Comparison of ENCODE assay signal across 24 cellular contexts in genomic region chr4:158292156-158292555, GRCh38.
A peak's percentile ranks its signal among the peaks of the same experiment; 100 is the strongest.
DNase-seq lines count a peak whose midpoint lies in the region; ATAC-seq, FAIRE-seq and TF ChIP-seq lines count a peak whose summit lies in the region.
"Had no signal": no experiment of that assay in that cellular context is flagged by ENCODE, and none has a peak within 500 bp of the region (broad histone marks: within the 10 kb centered on the region; RNA-seq: fewer than 3 reads in every experiment).

No MANE protein-coding gene starts in this region.

- CTCF ChIA-PET in MCF 10A (lab: Yijun Ruan, JAX), result no interaction called here
- CTCF ChIA-PET in A549 (lab: Yijun Ruan, JAX), result interaction anchor here (0.8 kb wide), 1 partner anchor 34 kb away, joined by 3 read pairs; no protein-coding TSS in a partner anchor

- H3K36me3 Mint-ChIP-seq in MCF 10A (ENCODE audit: insufficient read depth, unreplicated experiment), result no peaks in the 10 kb centered on the region
- H3K36me3 Mint-ChIP-seq: CD14-positive monocyte; CD4-positive, CD25-positive, alpha-beta regulatory T cell; CD8-positive, alpha-beta memory T cell had no signal

- no peak for FAIRE-seq in A549 (lab: Jason Lieb, UNC)
- FAIRE-seq: GM12878, GM12892, GM18507 had no signal

- TF ChIP-seq CTCF in MCF 10A (IDR thresholded peaks at IDR 0.05; ENCODE audit: unreplicated experiment), result no peak
- TF ChIP-seq CTCF in breast epithelium (IDR thresholded peaks at IDR 0.05), result no peak
- no peak for TF ChIP-seq CTCF in A549 (IDR thresholded peaks at IDR 0.05)
- TF ChIP-seq CTCF in upper lobe of right lung (IDR thresholded peaks at IDR 0.05), result no peak

- no peak for TF ChIP-seq RAD21 in A549 (conservative IDR thresholded peaks at IDR 0.05 in 1 of 2, IDR thresholded peaks at IDR 0.05 in 1 of 2)

- H3K4me2 ChIP-seq in A549, result peak overlapping the region; percentile 36; the same call in 1 of the 3 replicates
- H3K4me2 ChIP-seq: BLaER1 had no signal

- H3K9me3 ChIP-seq in breast epithelium (peaks cover 7 to 15% of the 10 kb centered on the region in 2 donors), A549 (no peaks in the 10 kb centered on the region), upper lobe of right lung (no peaks in the 10 kb centered on the region)
- H3K9me3 ChIP-seq: BE2C had no signal

- H3K27me3 ChIP-seq in breast epithelium (no peaks in the 10 kb centered on the region), upper lobe of right lung (no peaks in the 10 kb centered on the region)
- H3K27me3 ChIP-seq: BE2C, BLaER1 had no signal

- no peak overlapping the region for H3K27ac ChIP-seq in breast epithelium
- peak overlapping the region; percentile 66 to 73 for H3K27ac ChIP-seq in A549
- H3K27ac ChIP-seq in upper lobe of right lung, result no peak overlapping the region
- H3K27ac ChIP-seq: 22Rv1, BLaER1 had no signal

- no TSS peak for BruUV-seq in MCF 10A (replicated peaks; lab: Mats Ljungman, UMichigan)

- TF ChIP-seq POLR2A in breast epithelium (IDR thresholded peaks at IDR 0.05) (no peak), A549 (IDR thresholded peaks at IDR 0.05; ENCODE audit: low read length) (no peak)

- H3K4me1 Mint-ChIP-seq in MCF 10A (ENCODE audit: insufficient read depth, unreplicated experiment), result peaks cover 10% of the 10 kb centered on the region
- H3K4me1 Mint-ChIP-seq: CD14-positive monocyte; CD4-positive, alpha-beta memory T cell; CD4-positive, CD25-positive, alpha-beta regulatory T cell; CD8-positive, alpha-beta memory T cell had no signal

- H3K27me3 Mint-ChIP-seq in MCF 10A (ENCODE audit: insufficient read depth, unreplicated experiment), result no peaks in the 10 kb centered on the region
- H3K27me3 Mint-ChIP-seq: CD4-positive, alpha-beta memory T cell; CD4-positive, CD25-positive, alpha-beta regulatory T cell; CD8-positive, alpha-beta memory T cell had no signal

- WGBS in A549 (ENCODE audit: missing lambda C conversion rate), result 54% methylated on average over 3 of the region's 3 CpGs

- H3K9me3 Mint-ChIP-seq in MCF 10A (ENCODE audit: unreplicated experiment), result peaks cover 13% of the 10 kb centered on the region

- no peak overlapping the region for H3K4me3 Mint-ChIP-seq in MCF 10A (ENCODE audit: unreplicated experiment)
- H3K4me3 Mint-ChIP-seq: CD14-positive monocyte; CD4-positive, alpha-beta memory T cell; CD4-positive, CD25-positive, alpha-beta regulatory T cell; CD8-positive, alpha-beta memory T cell had no signal

- POLR2A ChIA-PET in MCF 10A (lab: Yijun Ruan, JAX) (interaction anchor here (0.7 kb wide), 1 partner anchor 10 kb away, joined by 3 read pairs; no protein-coding TSS in a partner anchor), A549 (lab: Yijun Ruan, JAX) (no interaction called here)

- H3K4me3 ChIP-seq in breast epithelium (no peak overlapping the region), A549 (no peak overlapping the region), upper lobe of right lung (no peak overlapping the region)
- H3K4me3 ChIP-seq: BLaER1, GM12878 had no signal

- DNase-seq in MCF 10A (ENCODE audit: unreplicated experiment) (no peak), breast epithelium (ENCODE audit: low spot score in 2 of 2) (no peak), A549 (ENCODE audit: low read depth in 1 of 2, low spot score in 1 of 2) (no peak), upper lobe of right lung (peak; percentile 37)
- DNase-seq in stimulated activated naive CD4-positive, alpha-beta T cell (lab: John Stamatoyannopoulos, UW), result no peak
- DNase-seq: ACHN; BE2C; C1 segment of cervical spinal cord; CD4-positive, alpha-beta memory T cell; CD4-positive, CD25-positive, alpha-beta regulatory T cell; CD8-positive, alpha-beta memory T cell; COR-L47; DMS 273 treated with DMSO at 0.1 percent for 48 hours; DMS153; DMS79; DND-41; EL; GDM1 had no signal

- ATAC-seq in A549 (no peak), upper lobe of right lung (no peak)
- ATAC-seq: GM12878 had no signal

- intact Hi-C loops in MCF 10A (cut with micrococcal nuclease) (no loop called here), breast epithelium (cut with DNase I; ENCODE audit: low total_unique reads) (no loop called here), upper lobe of right lung (cut with DNase I) (no loop called here)

- TF ChIP-seq EP300 in A549 (IDR thresholded peaks at IDR 0.05), result no peak

- no peaks in the 10 kb centered on the region for H3K4me1 ChIP-seq in breast epithelium
- H3K4me1 ChIP-seq in A549, result peaks cover 13% of the 10 kb centered on the region
- H3K4me1 ChIP-seq in upper lobe of right lung, result no peaks in the 10 kb centered on the region
- H3K4me1 ChIP-seq: BE2C, BLaER1 had no signal

- H3K27ac Mint-ChIP-seq in MCF 10A (ENCODE audit: low read depth, unreplicated experiment), result peak overlapping the region; percentile 9
- H3K27ac Mint-ChIP-seq: CD4-positive, alpha-beta memory T cell; CD4-positive, CD25-positive, alpha-beta regulatory T cell; CD8-positive, alpha-beta memory T cell had no signal

- H3K36me3 ChIP-seq in breast epithelium (no peaks in the 10 kb centered on the region), upper lobe of right lung (no peaks in the 10 kb centered on the region)
- H3K36me3 ChIP-seq: BE2C, BLaER1 had no signal

TF ChIP-seq in A549, 52 proteins besides CTCF, POLR2A, EP300 and RAD21:
- TF ChIP-seq SMC3 (IDR thresholded peaks at IDR 0.05) (no peak), MAFK (IDR thresholded peaks at IDR 0.05; ENCODE audit: partially characterized antibody) (no peak), NPAS2 (CRISPR knock-in tag; IDR thresholded peaks at IDR 0.05; ENCODE audit: borderline replicate concordance) (no peak), HOXA7 (CRISPR knock-in tag; IDR thresholded peaks at IDR 0.05) (no peak), KDM5A (IDR thresholded peaks at IDR 0.05) (no peak), POLR2AphosphoS2 (conservative IDR thresholded peaks at IDR 0.05; ENCODE audit: low read length) (no peak), GATA3 (IDR thresholded peaks at IDR 0.05; ENCODE audit: borderline replicate concordance) (no peak), TFCP2L1 (CRISPR knock-in tag; IDR thresholded peaks at IDR 0.05) (no peak), FOSB (CRISPR knock-in tag; IDR thresholded peaks at IDR 0.05) (no peak), USF2 (IDR thresholded peaks at IDR 0.05) (no peak), FOSL2 (IDR thresholded peaks at IDR 0.05) (no peak), FOSL2 (CRISPR knock-in tag; IDR thresholded peaks at IDR 0.05) (no peak), KDM1A (IDR thresholded peaks at IDR 0.05; ENCODE audit: low read depth) (no peak), RFX5 (IDR thresholded peaks at IDR 0.05) (no peak), NFE2L2 (conservative IDR thresholded peaks at IDR 0.05; ENCODE audit: low read length) (no peak), CBX8 (IDR thresholded peaks at IDR 0.05) (no peak), MYC (IDR thresholded peaks at IDR 0.05; ENCODE audit: borderline replicate concordance, low read length) (no peak)
- TF ChIP-seq, protein P1, sequence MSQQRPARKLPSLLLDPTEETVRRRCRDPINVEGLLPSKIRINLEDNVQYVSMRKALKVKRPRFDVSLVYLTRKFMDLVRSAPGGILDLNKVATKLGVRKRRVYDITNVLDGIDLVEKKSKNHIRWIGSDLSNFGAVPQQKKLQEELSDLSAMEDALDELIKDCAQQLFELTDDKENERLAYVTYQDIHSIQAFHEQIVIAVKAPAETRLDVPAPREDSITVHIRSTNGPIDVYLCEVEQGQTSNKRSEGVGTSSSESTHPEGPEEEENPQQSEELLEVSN (IDR thresholded peaks at IDR 0.05; ENCODE audit: borderline replicate concordance, low read depth), result no peak
TF ChIP-seq in A549: peak in this region for 0.

Comparison
In these comparisons a context has a peak if more than half of its experiments do, and no peak if none do; other contexts are left out.
1. H3K27ac ChIP-seq: peak in A549 (2 of 2); none in breast epithelium (0 of 2) and upper lobe of right lung (single experiment).